Comparison of ENCODE assay signal across 11 cellular contexts in the genomic region with DNA sequence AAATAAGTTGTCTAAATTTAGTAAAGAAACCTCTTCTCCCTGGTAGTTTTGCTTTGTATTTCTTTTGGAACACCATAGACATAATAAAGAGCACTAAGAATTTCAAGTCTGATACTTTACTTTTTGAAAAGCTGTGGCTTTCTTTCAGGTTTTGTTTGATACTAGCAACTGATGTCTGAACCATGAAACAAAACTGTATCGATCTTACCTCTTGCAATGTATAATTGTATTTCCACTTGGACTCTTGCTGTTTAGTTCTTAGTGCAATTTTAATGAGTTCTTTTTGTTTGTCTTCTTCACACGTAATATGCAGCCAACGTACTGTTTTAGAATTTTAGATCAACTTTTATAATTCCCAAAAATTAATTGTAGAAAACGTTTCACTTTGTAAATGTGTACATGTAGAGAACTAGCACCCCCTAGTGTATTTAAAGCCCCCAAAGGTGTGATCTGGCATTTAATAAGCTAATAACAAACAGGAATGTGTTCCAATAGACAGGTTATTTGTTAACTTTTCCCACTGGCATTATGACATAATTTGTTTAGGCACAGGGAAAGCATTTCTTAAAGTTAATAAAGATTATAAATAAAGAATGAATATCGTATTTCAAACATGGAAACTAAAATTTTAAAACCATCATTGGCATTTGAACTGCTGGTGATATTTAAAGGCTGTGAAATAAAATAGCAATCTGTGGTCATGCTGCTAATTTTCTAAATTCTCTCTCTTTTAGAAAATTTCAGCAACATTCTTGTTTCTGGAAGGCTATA.
A peak's percentile ranks its signal among the peaks of the same experiment; 100 is the strongest.
DNase-seq lines count a peak whose midpoint lies in the region; ATAC-seq and TF ChIP-seq lines count a peak whose summit lies in the region.
"Had no signal": no experiment of that assay in that cellular context is flagged by ENCODE, and none has a peak within 500 bp of the region (broad histone marks: within the 10 kb centered on the region; RNA-seq: fewer than 3 reads in every experiment).

No MANE protein-coding gene starts in this region.

- H3K36me3 Mint-ChIP-seq in mesothelial cell of epicardium, result no peaks in the 10 kb centered on the region
- H3K36me3 Mint-ChIP-seq: CD14-positive monocyte had no signal

- TF ChIP-seq CTCF in heart left ventricle (IDR thresholded peaks at IDR 0.05), result peak in 11 of 12 donors; percentile 16 to 54 (median 36)
- TF ChIP-seq CTCF in OCI-LY1 (IDR thresholded peaks at IDR 0.05; ENCODE audit: low read length), result peak; percentile 75
- TF ChIP-seq CTCF in fibroblast of villous mesenchyme (IDR thresholded peaks at IDR 0.05; ENCODE audit: insufficient read depth, low read depth, low read length), result no peak
- no peak for TF ChIP-seq CTCF in mesothelial cell of epicardium (IDR thresholded peaks at IDR 0.05; ENCODE audit: unreplicated experiment)

- H3K27ac Mint-ChIP-seq in mesothelial cell of epicardium, result no peak overlapping the region
- H3K27ac Mint-ChIP-seq: CD14-positive monocyte had no signal

- no peaks in the 10 kb centered on the region for H3K4me1 Mint-ChIP-seq in mesothelial cell of epicardium
- H3K4me1 Mint-ChIP-seq: CD14-positive monocyte had no signal

- H3K27ac ChIP-seq in heart left ventricle, result no peak overlapping the region
- no peak overlapping the region for H3K27ac ChIP-seq in right cardiac atrium (ENCODE audit: low read length)
- no peak overlapping the region for H3K27ac ChIP-seq in OCI-LY1 (ENCODE audit: low read depth, low read length, poor library complexity, severe bottlenecking)
- H3K27ac ChIP-seq: sigmoid colon had no signal

- H3K27me3 ChIP-seq in heart left ventricle (peaks cover 0 to 9% (median 0%) of the 10 kb centered on the region in 9 donors), right cardiac atrium (ENCODE audit: control insufficient read depth, insufficient read depth) (no peaks in the 10 kb centered on the region), OCI-LY1 (ENCODE audit: insufficient read depth, low read length) (0 out of 2 replicates have a peak, but pooled peaks cover 3% of the 10 kb centered on the region)
- H3K27me3 ChIP-seq: sigmoid colon had no signal

- H3K9ac ChIP-seq in OCI-LY1 (ENCODE audit: low read length), result no peak overlapping the region

- no peaks in the 10 kb centered on the region for H3K36me3 ChIP-seq in heart left ventricle
- H3K36me3 ChIP-seq in OCI-LY1 (ENCODE audit: insufficient read depth, low read length), result no peaks in the 10 kb centered on the region
- H3K36me3 ChIP-seq: sigmoid colon had no signal

- H3K27me3 Mint-ChIP-seq in mesothelial cell of epicardium (ENCODE audit: low read depth), result peaks cover 44% of the 10 kb centered on the region

- intact Hi-C loops in heart left ventricle (cut with DNase I) (loop anchor here in 2 of 10 donors (5.0 to 10.0 kb wide), 2 partner anchors 474 to 476 kb away; no protein-coding TSS in a partner anchor), right cardiac atrium (cut with DNase I) (no loop called here)

- H3K9me3 ChIP-seq in heart left ventricle (no peaks in the 10 kb centered on the region), right cardiac atrium (ENCODE audit: control insufficient read depth, low read length) (no peaks in the 10 kb centered on the region), OCI-LY1 (ENCODE audit: low read length) (no peaks in the 10 kb centered on the region)
- H3K9me3 ChIP-seq: sigmoid colon had no signal

- H3K4me2 ChIP-seq in OCI-LY1 (ENCODE audit: low read length), result no peak overlapping the region

- no peak for DNase-seq in heart left ventricle
- no peak for DNase-seq in right cardiac atrium
- DNase-seq in fibroblast of villous mesenchyme (ENCODE audit: low read depth), result peak; percentile 1
- DNase-seq in GM19240 (ENCODE audit: insufficient read length, low spot score), result no peak
- no peak for DNase-seq in SIG-M5 (lab: John Stamatoyannopoulos, UW)
- DNase-seq in mesothelial cell of epicardium (ENCODE audit: low spot score in 2 of 2, unreplicated experiment in 2 of 2), result no peak
- DNase-seq in stimulated activated CD4-positive, alpha-beta T cell treated with anti-CD3 and anti-CD28 coated beads, Interleukin-12 subunit alpha, Interleukin-12 subunit beta, amount 100 ng/mL, for 4 hours, result no peak
- DNase-seq: cortex of kidney, sigmoid colon had no signal

- no peaks in the 10 kb centered on the region for H3K9me2 ChIP-seq in OCI-LY1 (ENCODE audit: low read depth, low read length)

- no peak overlapping the region for H2AFZ ChIP-seq in OCI-LY1 (ENCODE audit: low read length)

- H3K4me3 ChIP-seq in heart left ventricle (no peak overlapping the region), right cardiac atrium (ENCODE audit: low read length) (no peak overlapping the region), OCI-LY1 (ENCODE audit: low read depth, low read length, poor library complexity, severe bottlenecking) (no peak overlapping the region), fibroblast of villous mesenchyme (ENCODE audit: low read depth, low read length) (no peak overlapping the region)
- H3K4me3 ChIP-seq: sigmoid colon had no signal

- H3K4me1 ChIP-seq in heart left ventricle, result no peaks in the 10 kb centered on the region
- H3K4me1 ChIP-seq in right cardiac atrium (ENCODE audit: control insufficient read depth, insufficient read depth, low read length), result no peaks in the 10 kb centered on the region
- H3K4me1 ChIP-seq in OCI-LY1 (ENCODE audit: insufficient read depth, low read length, severe bottlenecking), result no peaks in the 10 kb centered on the region
- H3K4me1 ChIP-seq: sigmoid colon had no signal

- WGBS in heart left ventricle, 4 donors, result 37 to 46% (median 43%) methylated on average over 5 of the region's 5 CpGs
- WGBS in right cardiac atrium, result 43% methylated on average over 5 of the region's 5 CpGs

- H4K20me1 ChIP-seq in OCI-LY1 (ENCODE audit: insufficient read depth, low read length), result no peaks in the 10 kb centered on the region

- H3K79me2 ChIP-seq in OCI-LY1 (ENCODE audit: insufficient read depth, low read length), result no peaks in the 10 kb centered on the region

- ATAC-seq in heart left ventricle (no peak), right cardiac atrium (no peak)

- H3K4me3 Mint-ChIP-seq in mesothelial cell of epicardium, result no peak overlapping the region
- H3K4me3 Mint-ChIP-seq: CD14-positive monocyte had no signal

- TF ChIP-seq POLR2A in heart left ventricle (IDR thresholded peaks at IDR 0.05), result no peak

- no peaks in the 10 kb centered on the region for H3F3A ChIP-seq in OCI-LY1 (ENCODE audit: insufficient read depth, low read length)

- no peaks in the 10 kb centered on the region for H3K9me3 Mint-ChIP-seq in mesothelial cell of epicardium
- H3K9me3 Mint-ChIP-seq: CD14-positive monocyte had no signal

Comparison
In these comparisons a context has a peak if more than half of its experiments do, and no peak if none do; other contexts are left out.
1. CTCF ChIP-seq: peak in heart left ventricle (11 of 12) and OCI-LY1 (single experiment); none in fibroblast of villous mesenchyme (single experiment) and mesothelial cell of epicardium (single experiment).